In the genomic region with DNA sequence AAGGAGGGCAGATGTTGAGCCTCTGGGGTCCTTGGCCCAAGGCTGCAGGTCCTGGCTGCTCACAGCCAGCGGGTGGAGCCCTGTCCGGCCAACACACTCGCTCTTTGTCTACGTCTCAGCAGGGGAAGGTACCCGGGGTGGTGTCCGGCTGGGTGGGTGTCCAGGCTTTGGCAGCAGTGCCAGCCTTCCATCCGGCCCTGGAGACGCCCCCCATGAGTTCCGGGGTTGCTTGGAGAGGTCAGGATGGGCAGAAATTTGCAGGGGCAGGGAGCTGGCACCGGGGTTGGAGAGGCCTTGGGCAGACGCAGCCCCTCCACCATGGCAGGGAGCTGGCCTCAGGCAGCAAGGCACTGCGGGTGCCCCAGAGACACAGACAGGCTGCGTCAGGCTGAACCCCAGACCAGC, we compare ENCODE assay signal across 1 cellular context.
TF ChIP-seq lines count a peak whose summit lies in the region.

No MANE protein-coding gene starts in this region.

TF ChIP-seq in IMR-90, 13 proteins besides CTCF, POLR2A, EP300 and RAD21:
- TF ChIP-seq RCOR1 (IDR thresholded peaks at IDR 0.05; ENCODE audit: insufficient replicate concordance, low read length) (no peak), NFE2L2 (IDR thresholded peaks at IDR 0.05; ENCODE audit: low read depth, low read length) (no peak)
